In genomic region chr18:47986724-47987455, GRCh38 we compare ENCODE assay signal across 19 cellular contexts. TPM values are rescaled to one million over a fixed set of nuclear protein-coding genes. Genes with fewer than 3 reads are reported as not detected.
DNase-seq lines count a peak whose midpoint lies in the region; ATAC-seq, FAIRE-seq and TF ChIP-seq lines count a peak whose summit lies in the region.
"Had no signal": no experiment of that assay in that cellular context is flagged by ENCODE, and none has a peak within 500 bp of the region (broad histone marks: within the 10 kb centered on the region; RNA-seq: fewer than 3 reads in every experiment).

No MANE protein-coding gene starts in this region.

- intact Hi-C loops in pancreas (cut with DNase I) = no loop called here

- no peaks in the 10 kb centered on the region for H3K36me3 ChIP-seq in pancreas
- H3K36me3 ChIP-seq: breast epithelium, tibial artery had no signal

- H3K27ac Mint-ChIP-seq in WTC11 = no peak overlapping the region
- H3K27ac Mint-ChIP-seq: H9 had no signal

- H3K27me3 Mint-ChIP-seq in WTC11 (ENCODE audit: low read depth) = 0 out of 2 replicates have a peak, but pooled peaks cover 3% of the 10 kb centered on the region

- no peak overlapping the region for H3K27ac ChIP-seq in pancreas
- H3K27ac ChIP-seq: breast epithelium, RWPE1, tibial artery had no signal

- peaks cover 17% of the 10 kb centered on the region for H3K9me3 Mint-ChIP-seq in WTC11

- H3K4me3 ChIP-seq in pancreas = no peak overlapping the region
- H3K4me3 ChIP-seq: breast epithelium, tibial artery had no signal

- no peaks in the 10 kb centered on the region for H3K27me3 ChIP-seq in pancreas
- H3K27me3 ChIP-seq: breast epithelium had no signal

- CTCF ChIA-PET in WTC11 (lab: Charles Lee) = interaction anchor here (0.6 to 1.9 kb wide), 2 partner anchors 11 to 781 kb away, joined by 3 to 7 read pairs; no protein-coding TSS in a partner anchor

- H3K4me1 ChIP-seq in pancreas = no peaks in the 10 kb centered on the region
- H3K4me1 ChIP-seq: breast epithelium, tibial artery had no signal

- ATAC-seq in WTC11 = no peak
- no peak for ATAC-seq in pancreas
- no peak for ATAC-seq in HG02610 (IDR thresholded peaks at IDR 0.05; ENCODE audit: unreplicated experiment)
- no peak for ATAC-seq in HG03196 (IDR thresholded peaks at IDR 0.05; ENCODE audit: unreplicated experiment)

- WGBS in pancreas, 2 donors = 82% methylated on average over 5 of the region's 5 CpGs

- POLR2A ChIA-PET in WTC11 (lab: Charles Lee) = interaction anchor here (0.6 kb wide), 1 partner anchor 58 kb away, joined by 3 read pairs; no protein-coding TSS in a partner anchor

- H3K36me3 Mint-ChIP-seq in WTC11 = peaks cover 2% of the 10 kb centered on the region; the same call in 1 of the 2 replicates

- H3K4me3 Mint-ChIP-seq in WTC11 = no peak overlapping the region
- H3K4me3 Mint-ChIP-seq: H9 had no signal

- FAIRE-seq in GM18507 (lab: Jason Lieb, UNC) (peak; percentile 62), pancreas (lab: Jason Lieb, UNC) (no peak)
- FAIRE-seq: keratinocyte had no signal

- DNase-seq in CD1c-positive myeloid dendritic cell (ENCODE audit: extremely low spot score) = peak; percentile 39
- no peak for DNase-seq in GM18507 (ENCODE audit: extremely low spot score, insufficient read length, low read depth)
- DNase-seq in NCI-H524 (lab: John Stamatoyannopoulos, UW) = peak; percentile 49 to 87
- peak; percentile 48 for DNase-seq in dedifferentiated amniotic fluid mesenchymal stem cell (ENCODE audit: extremely low spot score)
- DNase-seq in WTC11 (ENCODE audit: low spot score) = no peak
- DNase-seq in pancreas = no peak
- DNase-seq: activated naive CD4-positive, alpha-beta T cell treated with Interleukin-2 at 50 U/mL for 16 hours; H9; midbrain; NCI-H526 treated with DMSO at 0.1 percent for 48 hours; occipital lobe; stimulated activated CD4-positive, alpha-beta T cell treated with anti-CD3 and anti-CD28 coated beads, Interleukin-4, amount 100 ng/mL, for 4 hours; T-helper 1 cell; tibial artery had no signal

- TF ChIP-seq CTCF in WTC11 (IDR thresholded peaks at IDR 0.05) = no peak
- TF ChIP-seq CTCF in pancreas (IDR thresholded peaks at IDR 0.05) = no peak

- H3K4me1 Mint-ChIP-seq in WTC11 = peaks cover 19% of the 10 kb centered on the region

- H3K9me3 ChIP-seq in pancreas = no peaks in the 10 kb centered on the region
- H3K9me3 ChIP-seq: breast epithelium, tibial artery had no signal

TF ChIP-seq in WTC11, 78 proteins besides CTCF, POLR2A, EP300 and RAD21:
- no peak for TF ChIP-seq CREB1 (CRISPR knock-in tag; IDR thresholded peaks at IDR 0.05)
- TF ChIP-seq ZNF121 (CRISPR knock-in tag; IDR thresholded peaks at IDR 0.05) = no peak
- TF ChIP-seq TEAD1 (CRISPR knock-in tag; IDR thresholded peaks at IDR 0.05) = no peak
- no peak for TF ChIP-seq MAX (CRISPR knock-in tag; IDR thresholded peaks at IDR 0.05)
- TF ChIP-seq ZBTB43 (CRISPR knock-in tag; IDR thresholded peaks at IDR 0.05) = no peak

RNA-seq across cellular contexts. Expression of gene SMAD2, which starts 56.4 kb away (rescaled TPM):
- total RNA-seq in WTC11 (2021) (104 to 105 TPM (median 105 TPM) in 3 replicates), pancreas (10 to 100 TPM; 35.2 to 71.2 (median 55.5) TPM)
- polyA plus RNA-seq in pancreas = 10 to 100 TPM in 1 of 2 donors, 1 to 10 TPM in 1; 8.7 to 18.1 TPM

Comparison
In these comparisons a context has a peak if more than half of its experiments do, and no peak if none do; other contexts are left out.
1. DNase-seq: peak in CD1c-positive myeloid dendritic cell (single experiment), NCI-H524 (2 of 2) and dedifferentiated amniotic fluid mesenchymal stem cell (single experiment); none in GM18507 (single experiment), WTC11 (single experiment) and pancreas (0 of 6).